Comparison of ENCODE assay signal across 10 cellular contexts in the genomic region with DNA sequence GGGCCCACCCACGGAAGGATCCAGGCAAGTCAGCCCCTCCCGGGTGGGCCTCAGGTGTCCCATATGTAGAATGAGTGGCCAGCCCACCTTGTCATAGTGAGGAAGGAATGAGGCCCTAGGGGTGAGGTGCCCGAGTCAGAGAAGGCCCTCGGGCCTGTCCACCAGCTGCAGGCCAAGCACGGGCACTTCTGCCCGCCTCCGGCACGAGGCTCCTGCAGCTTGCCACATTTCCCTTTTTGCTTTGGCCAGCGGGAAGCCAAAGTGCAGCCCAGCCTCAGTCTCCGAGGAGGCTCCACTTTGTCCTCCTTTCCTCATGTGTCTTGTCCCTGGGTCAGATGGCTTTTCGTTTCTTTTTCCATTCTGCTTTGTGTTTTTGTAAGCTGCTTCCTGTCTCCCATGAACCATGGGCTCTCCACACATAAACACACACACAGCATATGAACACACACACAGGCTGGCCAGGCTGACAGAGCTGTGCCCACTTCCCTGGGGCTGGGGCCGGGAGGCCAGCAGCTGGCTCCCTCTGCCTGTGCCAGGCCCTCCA.
DNase-seq lines count a peak whose midpoint lies in the region; ATAC-seq, FAIRE-seq and TF ChIP-seq lines count a peak whose summit lies in the region.
"Had no signal": no experiment of that assay in that cellular context is flagged by ENCODE, and none has a peak within 500 bp of the region (broad histone marks: within the 10 kb centered on the region; RNA-seq: fewer than 3 reads in every experiment).

No MANE protein-coding gene starts in this region.

- TF ChIP-seq CTCF in fibroblast of villous mesenchyme (IDR thresholded peaks at IDR 0.05; ENCODE audit: insufficient read depth, low read depth, low read length) (no peak), gastrocnemius medialis (IDR thresholded peaks at IDR 0.05 in 4 of 5, conservative IDR thresholded peaks at IDR 0.05 in 1 of 5) (no peak), D721Med (IDR thresholded peaks at IDR 0.05; ENCODE audit: insufficient read depth, missing control alignments) (no peak)

- ATAC-seq in gastrocnemius medialis = no peak
- ATAC-seq in HG03378 (IDR thresholded peaks at IDR 0.05; ENCODE audit: unreplicated experiment) = no peak
- ATAC-seq in GM18498 (IDR thresholded peaks at IDR 0.05; ENCODE audit: unreplicated experiment) = no peak

- no peak for FAIRE-seq in D721Med (lab: Jason Lieb, UNC)

- intact Hi-C loops in gastrocnemius medialis (cut with DNase I; ENCODE audit: low total_unique reads) = no loop called here

- peaks cover 18% of the 10 kb centered on the region for H3K4me1 ChIP-seq in adipocyte (ENCODE audit: control insufficient read depth, insufficient read depth, low read length)
- peaks cover 14 to 16% of the 10 kb centered on the region in 2 donors for H3K4me1 ChIP-seq in gastrocnemius medialis

- H3K9me3 ChIP-seq in adipocyte (ENCODE audit: control insufficient read depth, low read length) = peaks cover 6% of the 10 kb centered on the region
- no peaks in the 10 kb centered on the region for H3K9me3 ChIP-seq in gastrocnemius medialis

- H3K4me3 ChIP-seq in adipocyte (ENCODE audit: low read length) (no peak overlapping the region), fibroblast of villous mesenchyme (ENCODE audit: low read depth, low read length) (no peak overlapping the region), gastrocnemius medialis (peak overlapping the region in 2 of 4 donors; percentile 22 to 29)

- H3K27me3 ChIP-seq in adipocyte (replicated peaks; ENCODE audit: control insufficient read depth, insufficient read depth, low read length) = no peaks in the 10 kb centered on the region
- no peaks in the 10 kb centered on the region for H3K27me3 ChIP-seq in gastrocnemius medialis
- H3K27me3 ChIP-seq: heart left ventricle had no signal

- in situ Hi-C loops in gastrocnemius medialis (cut with MboI; ENCODE audit: low sequenced_read_pairs in 4 of 4) = no loop called here

- H3K36me3 ChIP-seq in adipocyte (ENCODE audit: control insufficient read depth, insufficient read depth, low read length, severe bottlenecking) = peaks cover 81% of the 10 kb centered on the region
- H3K36me3 ChIP-seq in gastrocnemius medialis = no peaks in the 10 kb centered on the region

- peak overlapping the region; percentile 68 for H3K9ac ChIP-seq in adipocyte (ENCODE audit: low read length)

- peak; percentile 65 for DNase-seq in DMS153 treated with DMSO at 0.1 percent for 48 hours (lab: John Stamatoyannopoulos, UW; ENCODE audit: unreplicated experiment)
- no peak for DNase-seq in adipocyte (ENCODE audit: low read depth)
- DNase-seq in fibroblast of villous mesenchyme (ENCODE audit: low read depth) = peak; percentile 66
- DNase-seq in gastrocnemius medialis = no peak
- DNase-seq in GM19240 (ENCODE audit: insufficient read length, low spot score) = no peak
- no peak for DNase-seq in D721Med (ENCODE audit: insufficient read length, low spot score)
- DNase-seq: stimulated activated naive CD8-positive, alpha-beta T cell treated with anti-CD3 and anti-CD28 coated beads, Interleukin-15, amount 100 ng/mL, for 72 hours had no signal

- H3K27ac ChIP-seq in gastrocnemius medialis = peak overlapping the region; percentile 65 to 75 (median 68)

- TF ChIP-seq POLR2A in gastrocnemius medialis (IDR thresholded peaks at IDR 0.05) = no peak

Comparison
In these comparisons a context has a peak if more than half of its experiments do, and no peak if none do; other contexts are left out.
1. DNase-seq: peak in DMS153 treated with DMSO at 0.1 percent for 48 hours (single experiment) and fibroblast of villous mesenchyme (single experiment); none in adipocyte (single experiment), gastrocnemius medialis (0 of 2), GM19240 (single experiment) and D721Med (single experiment).